In the genomic region with DNA sequence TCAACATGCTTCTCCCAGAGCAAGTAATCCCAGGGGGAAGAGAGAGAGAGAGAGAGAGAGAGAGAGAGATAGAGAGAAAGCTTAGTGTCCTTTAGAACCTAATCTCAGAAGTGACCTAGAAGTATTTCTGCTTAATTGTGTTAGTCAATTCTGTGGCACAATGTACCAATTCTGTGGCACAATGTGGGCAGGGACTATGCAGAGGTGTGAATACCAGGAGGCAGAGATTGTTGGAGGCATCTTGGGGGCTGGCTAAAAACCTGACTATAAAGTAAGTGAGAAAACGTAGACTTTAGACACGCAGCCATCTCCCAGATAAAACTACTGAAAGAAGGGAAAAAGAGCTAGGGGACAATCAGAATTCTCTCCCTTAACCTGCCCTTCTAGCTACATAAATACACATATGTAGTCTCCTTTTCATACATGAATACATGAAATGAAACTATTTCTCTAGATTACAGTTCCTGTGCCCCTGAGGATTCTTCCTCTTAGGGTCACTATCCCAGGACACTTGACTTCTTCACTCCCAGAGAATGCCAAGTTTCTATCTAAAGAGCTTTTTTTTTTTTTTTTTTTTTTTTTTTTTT, we compare ENCODE assay signal across 16 cellular contexts. TPM values are rescaled to one million over a fixed set of nuclear protein-coding genes. Genes with fewer than 3 reads are reported as not detected.
A peak's percentile ranks its signal among the peaks of the same experiment; 100 is the strongest.
DNase-seq lines count a peak whose midpoint lies in the region; ATAC-seq, FAIRE-seq and TF ChIP-seq lines count a peak whose summit lies in the region.
"Had no signal": no experiment of that assay in that cellular context is flagged by ENCODE, and none has a peak within 500 bp of the region (broad histone marks: within the 10 kb centered on the region; RNA-seq: fewer than 3 reads in every experiment).

No MANE protein-coding gene starts in this region.

- H3K9me3 ChIP-seq in A549 = no peaks in the 10 kb centered on the region
- no peaks in the 10 kb centered on the region for H3K9me3 ChIP-seq in mesodermal cell (ENCODE audit: control insufficient read depth, low read length)
- H3K9me3 ChIP-seq: prostate gland, uterus had no signal

- WGBS in A549 (ENCODE audit: missing lambda C conversion rate) = 76% methylated on average over 2 of the region's 2 CpGs
- no CpG with 5 or more reads among the region's 2 CpGs for WGBS in mesodermal cell (ENCODE audit: insufficient coverage in 2 of 2), 2 experiments

- CTCF ChIA-PET in A549 (lab: Yijun Ruan, JAX) = interaction anchor here (0.9 to 1.8 kb wide), 6 partner anchors 10 to 161 kb away, joined by 3 to 7 read pairs (median 4); no protein-coding TSS in a partner anchor

- TF ChIP-seq CTCF in A549 (IDR thresholded peaks at IDR 0.05) (no peak), bronchial epithelial cell (IDR thresholded peaks at IDR 0.05; ENCODE audit: insufficient read depth, low read length, severe bottlenecking) (no peak)

- POLR2A ChIA-PET in A549 (lab: Yijun Ruan, JAX) = interaction anchor here (1.2 kb wide), 1 partner anchor 65 kb away, joined by 10 read pairs; no protein-coding TSS in a partner anchor

- no peak for TF ChIP-seq RAD21 in A549 (conservative IDR thresholded peaks at IDR 0.05 in 1 of 2, IDR thresholded peaks at IDR 0.05 in 1 of 2)

- H3K36me3 ChIP-seq in bronchial epithelial cell (ENCODE audit: control insufficient read depth, insufficient read depth, low read length) = no peaks in the 10 kb centered on the region
- H3K36me3 ChIP-seq in mesodermal cell (ENCODE audit: control insufficient read depth, insufficient read depth, low read length) = no peaks in the 10 kb centered on the region
- H3K36me3 ChIP-seq: prostate gland, uterus had no signal

- H3K27ac ChIP-seq in A549 (peak overlapping the region; percentile 40 to 55; a peak in 4 of 6 replicates), mesodermal cell (ENCODE audit: low read depth, low read length, severe bottlenecking) (peak overlapping the region; percentile 76)
- H3K27ac ChIP-seq: prostate gland had no signal

- no peaks in the 10 kb centered on the region for H3K27me3 ChIP-seq in bronchial epithelial cell (ENCODE audit: control insufficient read depth, insufficient read depth, low read length)
- H3K27me3 ChIP-seq: uterus had no signal

- no peak for TF ChIP-seq EP300 in A549 (IDR thresholded peaks at IDR 0.05)

- ATAC-seq in A549 (peak in 1 of 2 experiments; percentile 16; a peak in 2 of 6 replicates), left lobe of liver (no peak)

- TF ChIP-seq POLR2A in A549 (IDR thresholded peaks at IDR 0.05; ENCODE audit: low read length) = no peak

- H3K4me1 ChIP-seq in A549 (peaks cover 13% of the 10 kb centered on the region), mesodermal cell (ENCODE audit: control insufficient read depth, insufficient read depth, low read length, poor library complexity, severe bottlenecking) (peaks cover 15% of the 10 kb centered on the region)
- H3K4me1 ChIP-seq: prostate gland, uterus had no signal

- H3K4me3 ChIP-seq in A549 (no peak overlapping the region), bronchial epithelial cell (ENCODE audit: low read depth, low read length) (no peak overlapping the region), mesodermal cell (ENCODE audit: extremely low read depth, insufficient read depth, low read length, poor library complexity, severe bottlenecking) (no peak overlapping the region)
- H3K4me3 ChIP-seq: prostate gland, uterus had no signal

- no peak for DNase-seq in A549 (ENCODE audit: low read depth in 1 of 2, low spot score in 1 of 2)
- DNase-seq in HS-27A (ENCODE audit: low read depth) = peak; percentile 22
- DNase-seq in bronchial epithelial cell (ENCODE audit: low read depth) = peak; percentile 42
- DNase-seq in LoVo (ENCODE audit: low spot score) = no peak
- no peak for DNase-seq in NCI-H187 (lab: John Stamatoyannopoulos, UW)
- DNase-seq in DMS153 treated with DMSO at 0.1 percent for 48 hours (lab: John Stamatoyannopoulos, UW; ENCODE audit: unreplicated experiment) = no peak
- DNase-seq in left lobe of liver (ENCODE audit: low spot score) = no peak
- DNase-seq: cerebellar nuclear complex, DMS53, left cardiac atrium, NCI-H1930, NCI-H526, uterus had no signal

- peak overlapping the region; percentile 64 for H3K4me2 ChIP-seq in A549

- FAIRE-seq in A549 (lab: Jason Lieb, UNC) = no peak
- FAIRE-seq in bronchial epithelial cell (lab: Jason Lieb, UNC) = no peak

TF ChIP-seq in A549, 52 proteins besides CTCF, POLR2A, EP300 and RAD21:
- TF ChIP-seq CHD4 (IDR thresholded peaks at IDR 0.05; ENCODE audit: borderline replicate concordance) = no peak
- TF ChIP-seq SREBF2 (IDR thresholded peaks at IDR 0.05) = no peak

RNA-seq across cellular contexts. Expression of gene HOPX, which starts 40.1 kb away (rescaled TPM):
- not detected in 2 replicates for polyA plus RNA-seq in A549 (2011; rRNA removed)
- polyA plus RNA-seq in A549 (2012; cell fraction: cytosol; rRNA removed) = not detected in 2 replicates
- polyA plus RNA-seq in A549 (2012; cell fraction: nucleus; rRNA removed) = not detected in 2 replicates
- polyA plus RNA-seq in A549 (2017; fragmentation: RNase III; extraction: RNeasy Plus Mini Kit Qiagen cat#74134 plus additional on column Dnase treatment) = not detected in 3 replicates
- not detected in 2 replicates for polyA minus RNA-seq in A549 (2011; rRNA and poly(A)+ RNA removed)
- total RNA-seq in bronchial epithelial cell = 30.8 and 194 TPM in 2 replicates
- 117 TPM for polyA plus RNA-seq in mesodermal cell (2013, experiment 1 of 2)
- 141 TPM for polyA plus RNA-seq in mesodermal cell (2013, experiment 2 of 2)
- total RNA-seq in left lobe of liver = 0.30 TPM
- total RNA-seq: HT1080 had no signal

Comparison
In these comparisons a context has a peak if more than half of its experiments do, and no peak if none do; other contexts are left out.
1. DNase-seq: peak in HS-27A (single experiment) and bronchial epithelial cell (single experiment); none in A549 (0 of 2), LoVo (single experiment), NCI-H187 (0 of 2), DMS153 treated with DMSO at 0.1 percent for 48 hours (single experiment) and left lobe of liver (single experiment).
2. RNA of gene HOPX, which starts 40.1 kb away (total RNA-seq): 30.8 to 194 TPM in bronchial epithelial cell; 0.30 TPM in left lobe of liver (single experiment); every median in the first group is over 10 times any median in the second.